Comparison of ENCODE assay signal across 18 cellular contexts in the genomic region with DNA sequence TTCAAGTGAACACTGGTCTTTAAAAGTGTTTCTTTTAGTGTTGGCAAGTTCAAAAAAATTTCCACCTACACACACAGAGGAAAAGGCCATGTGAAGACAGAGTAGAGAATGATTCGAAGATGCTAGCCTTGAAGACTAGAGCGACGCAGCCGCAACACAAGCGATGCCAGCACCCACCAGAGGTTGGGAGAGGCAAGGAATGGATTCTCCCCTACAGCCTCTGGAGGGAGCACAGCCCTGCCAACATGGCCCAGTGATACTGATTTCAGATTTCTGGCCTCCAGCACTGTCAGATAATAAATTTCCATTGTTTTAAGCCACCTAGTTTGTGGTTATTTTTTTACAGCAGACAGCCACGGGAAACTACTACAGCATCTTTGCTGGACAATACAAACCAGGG. TPM values are rescaled to one million over a fixed set of nuclear protein-coding genes. Genes with fewer than 3 reads are reported as not detected.
DNase-seq lines count a peak whose midpoint lies in the region; ATAC-seq and TF ChIP-seq lines count a peak whose summit lies in the region.
"Had no signal": no experiment of that assay in that cellular context is flagged by ENCODE, and none has a peak within 500 bp of the region (broad histone marks: within the 10 kb centered on the region; RNA-seq: fewer than 3 reads in every experiment).

No MANE protein-coding gene starts in this region.

- H3K4me3 Mint-ChIP-seq in activated CD8-positive, alpha-beta T cell treated with anti-CD3 and anti-CD28 coated beads for 36 hours: peak overlapping the region; percentile 45

- H3K27me3 ChIP-seq in DND-41 (ENCODE audit: insufficient read depth, low read length, poor library complexity) (no peaks in the 10 kb centered on the region), tibial artery (no peaks in the 10 kb centered on the region)
- H3K27me3 ChIP-seq: heart left ventricle had no signal

- H3K27ac Mint-ChIP-seq in activated CD8-positive, alpha-beta T cell treated with anti-CD3 and anti-CD28 coated beads for 36 hours: peak overlapping the region; percentile 83

- H3K4me1 Mint-ChIP-seq in activated CD8-positive, alpha-beta T cell treated with anti-CD3 and anti-CD28 coated beads for 36 hours (ENCODE audit: low read depth): peaks cover 65% of the 10 kb centered on the region

- no peak overlapping the region for H2AFZ ChIP-seq in DND-41 (ENCODE audit: low read depth, low read length)

- H3K79me2 ChIP-seq in DND-41 (ENCODE audit: insufficient read depth, low read length): peaks cover 95% of the 10 kb centered on the region

- H3K27ac ChIP-seq in DND-41 (ENCODE audit: low read length) (no peak overlapping the region), tibial artery (no peak overlapping the region)
- H3K27ac ChIP-seq: coronary artery, heart left ventricle, thoracic aorta had no signal

- no peak overlapping the region for H3K4me2 ChIP-seq in DND-41 (ENCODE audit: insufficient read depth, low read length)

- peaks cover 14% of the 10 kb centered on the region for H3K36me3 Mint-ChIP-seq in activated CD8-positive, alpha-beta T cell treated with anti-CD3 and anti-CD28 coated beads for 36 hours (ENCODE audit: low read depth)

- no peak overlapping the region for H3K4me3 ChIP-seq in AG10803 (ENCODE audit: low read length)
- H3K4me3 ChIP-seq in DND-41 (ENCODE audit: low read depth in 1 of 2, low read length in 2 of 2): no peak overlapping the region
- H3K4me3 ChIP-seq in fibroblast of pulmonary artery (replicated peaks; ENCODE audit: low read depth, low read length): no peak overlapping the region
- no peak overlapping the region for H3K4me3 ChIP-seq in tibial artery
- H3K4me3 ChIP-seq: coronary artery, heart left ventricle, thoracic aorta had no signal

- POLR2A ChIA-PET in activated CD8-positive, alpha-beta T cell treated with anti-CD3 and anti-CD28 coated beads for 36 hours (lab: Charles Lee): interaction anchor here (0.6 kb wide), 1 partner anchor 176 kb away, joined by 3 read pairs; no protein-coding TSS in a partner anchor

- intact Hi-C loops in activated CD8-positive, alpha-beta T cell treated with anti-CD3 and anti-CD28 coated beads for 36 hours (cut with micrococcal nuclease): no loop called here
- intact Hi-C loops in tibial artery (cut with DNase I; ENCODE audit: low total_unique reads): no loop called here

- no peaks in the 10 kb centered on the region for H3K9me3 ChIP-seq in DND-41 (ENCODE audit: insufficient read depth, low read length, severe bottlenecking)
- no peaks in the 10 kb centered on the region for H3K9me3 ChIP-seq in tibial artery
- H3K9me3 ChIP-seq: heart left ventricle, thoracic aorta had no signal

- CTCF ChIA-PET in activated CD8-positive, alpha-beta T cell treated with anti-CD3 and anti-CD28 coated beads for 36 hours (lab: Charles Lee): interaction anchor here (0.9 to 1.2 kb wide), 2 partner anchors 11 to 17 kb away, joined by 3 read pairs; no protein-coding TSS in a partner anchor

- no peaks in the 10 kb centered on the region for H3K27me3 Mint-ChIP-seq in activated CD8-positive, alpha-beta T cell treated with anti-CD3 and anti-CD28 coated beads for 36 hours
- H3K27me3 Mint-ChIP-seq: CD4-positive, alpha-beta memory T cell had no signal

- DNase-seq in AG10803 (ENCODE audit: low read depth) (no peak), DND-41 (no peak), fibroblast of pulmonary artery (ENCODE audit: low read depth) (no peak), hippocampal formation (lab: John Stamatoyannopoulos, UW) (no peak), tibial artery (no peak)
- DNase-seq in activated CD8-positive, alpha-beta T cell treated with anti-CD3 and anti-CD28 coated beads for 36 hours: peak; percentile 42
- DNase-seq: activated naive CD4-positive, alpha-beta T cell treated with anti-CD3 and anti-CD28 coated beads, Interleukin-2, amount 50 U/mL, for 16 hours; CD4-positive, alpha-beta memory T cell; erythroblast; heart left ventricle; kidney glomerular epithelial cell; NCI-H1930; NCI-H526 treated with DMSO at 0.1 percent for 48 hours; SW 1271 had no signal

- TF ChIP-seq CTCF in AG10803 (conservative IDR thresholded peaks at IDR 0.05; ENCODE audit: low read length) (0 out of 2 replicates have a peak, but pooled peaks have one; percentile 10), DND-41 (IDR thresholded peaks at IDR 0.05; ENCODE audit: borderline replicate concordance, extremely low read depth, low read length, poor library complexity, severe bottlenecking) (no peak), fibroblast of pulmonary artery (IDR thresholded peaks at IDR 0.05; ENCODE audit: low read length, missing control alignments) (peak; percentile 22), tibial artery (IDR thresholded peaks at IDR 0.05) (no peak)
- no peak for TF ChIP-seq CTCF in activated CD8-positive, alpha-beta T cell treated with anti-CD3 and anti-CD28 coated beads for 36 hours (IDR thresholded peaks at IDR 0.05)

- ATAC-seq in DND-41 (ENCODE audit: insufficient read depth, low read depth) (peak; percentile 52; the same call in 1 of the 3 replicates), HG02885 (IDR thresholded peaks at IDR 0.05; ENCODE audit: poor library complexity, unreplicated experiment) (no peak)
- peak; percentile 47 for ATAC-seq in activated CD8-positive, alpha-beta T cell treated with anti-CD3 and anti-CD28 coated beads for 36 hours
- ATAC-seq: heart left ventricle had no signal

- H3K36me3 ChIP-seq in DND-41 (ENCODE audit: insufficient read depth, low read length) (peaks cover 7% of the 10 kb centered on the region; the same call in 1 of the 2 replicates), tibial artery (no peaks in the 10 kb centered on the region)
- H3K36me3 ChIP-seq: thoracic aorta had no signal

- peaks cover 5% of the 10 kb centered on the region for H3K4me1 ChIP-seq in DND-41 (ENCODE audit: insufficient read depth, low read length)
- H3K4me1 ChIP-seq in tibial artery: no peaks in the 10 kb centered on the region

- peaks cover 50% of the 10 kb centered on the region for H4K20me1 ChIP-seq in DND-41 (ENCODE audit: insufficient read depth, low read length)

- no peak overlapping the region for H3K9ac ChIP-seq in DND-41 (ENCODE audit: low read depth, low read length)

- H3K9me3 Mint-ChIP-seq in activated CD8-positive, alpha-beta T cell treated with anti-CD3 and anti-CD28 coated beads for 36 hours: no peaks in the 10 kb centered on the region
- H3K9me3 Mint-ChIP-seq: CD4-positive, alpha-beta memory T cell had no signal

RNA-seq across cellular contexts. Expression of a gene that starts 6.9 kb away (rescaled TPM):
- 100 to 1,000 TPM; 261 to 267 TPM for total RNA-seq in activated CD8-positive, alpha-beta T cell treated with anti-CD3 and anti-CD28 coated beads for 36 hours

RNA-seq across cellular contexts. Expression of a gene that starts 47.3 kb away (rescaled TPM):
- not detected for total RNA-seq in activated CD8-positive, alpha-beta T cell treated with anti-CD3 and anti-CD28 coated beads for 36 hours
- total RNA-seq: CD4-positive, alpha-beta memory T cell; HT-29; thoracic aorta had no signal

RNA-seq across cellular contexts. Expression of a gene that starts 56.4 kb away (rescaled TPM):
- 10 to 100 TPM; 71.2 to 74.6 TPM for total RNA-seq in activated CD8-positive, alpha-beta T cell treated with anti-CD3 and anti-CD28 coated beads for 36 hours

Comparison
In these comparisons a context has a peak if more than half of its experiments do, and no peak if none do; other contexts are left out.
1. CTCF ChIP-seq: peak in AG10803 (single experiment) and fibroblast of pulmonary artery (single experiment); none in DND-41 (single experiment), activated CD8-positive, alpha-beta T cell treated with anti-CD3 and anti-CD28 coated beads for 36 hours (single experiment) and tibial artery (0 of 2).